1 cellular context compared by ENCODE assay signal in genomic region chrX:150158554-150159332, GRCh38.
TF ChIP-seq lines count a peak whose summit lies in the region.

No MANE protein-coding gene starts in this region.

TF ChIP-seq in SK-N-SH treated with all-trans-retinoic acid at 6 μM for 48 hours, 23 proteins besides CTCF, POLR2A, EP300 and RAD21 (continued from another document):
- TF ChIP-seq CREB5 (CRISPR knock-in tag; IDR thresholded peaks at IDR 0.05; ENCODE audit: low read depth): no peak
- no peak for TF ChIP-seq ZC3H10 (CRISPR knock-in tag; IDR thresholded peaks at IDR 0.05)
- no peak for TF ChIP-seq OSR1 (CRISPR knock-in tag; IDR thresholded peaks at IDR 0.05)
- no peak for TF ChIP-seq ZNF565 (CRISPR knock-in tag; conservative IDR thresholded peaks at IDR 0.05; ENCODE audit: low read depth)
- no peak for TF ChIP-seq ESRRG (CRISPR knock-in tag; IDR thresholded peaks at IDR 0.05)
- no peak; the same call in 1 of the 2 replicates for TF ChIP-seq ZNF70 (CRISPR knock-in tag; IDR thresholded peaks at IDR 0.05)
- no peak for TF ChIP-seq POU6F1 (CRISPR knock-in tag; IDR thresholded peaks at IDR 0.05; ENCODE audit: borderline replicate concordance, low read depth)
- TF ChIP-seq ISL1 (CRISPR knock-in tag; IDR thresholded peaks at IDR 0.05): no peak
- no peak for TF ChIP-seq TOX (CRISPR knock-in tag; IDR thresholded peaks at IDR 0.05; ENCODE audit: borderline replicate concordance)
TF ChIP-seq in SK-N-SH treated with all-trans-retinoic acid at 6 μM for 48 hours: peak in this region for 0.
